11 cellular contexts compared by ENCODE assay signal in the genomic region with DNA sequence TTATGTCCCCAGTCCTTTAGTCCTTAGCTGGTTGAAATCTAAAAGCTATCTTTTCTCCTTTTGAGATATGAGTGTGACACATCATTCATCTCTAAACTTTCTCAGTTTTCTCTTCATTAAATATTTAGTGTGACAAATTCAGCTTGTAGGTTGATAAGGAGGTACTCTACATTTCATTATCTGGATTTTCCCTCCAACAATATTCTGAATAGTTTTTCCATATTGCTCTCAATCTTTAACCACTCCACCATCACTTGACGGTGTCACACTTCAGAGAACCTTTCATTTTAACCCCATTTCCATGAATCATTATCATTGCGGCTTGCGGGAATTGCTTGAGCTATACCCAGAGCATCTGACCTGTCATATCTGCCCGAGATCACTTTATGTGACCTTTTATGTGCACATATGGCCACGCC. TPM values are rescaled to one million over a fixed set of nuclear protein-coding genes. Genes with fewer than 3 reads are reported as not detected.
DNase-seq lines count a peak whose midpoint lies in the region; ATAC-seq, FAIRE-seq and TF ChIP-seq lines count a peak whose summit lies in the region.
"Had no signal": no experiment of that assay in that cellular context is flagged by ENCODE, and none has a peak within 500 bp of the region (broad histone marks: within the 10 kb centered on the region; RNA-seq: fewer than 3 reads in every experiment).

No MANE protein-coding gene starts in this region.

- intact Hi-C loops in K562 (cut with micrococcal nuclease) (no loop called here), stomach (cut with DNase I; ENCODE audit: low total_unique reads) (no loop called here)

- no peak overlapping the region for H3K4me3 ChIP-seq in K562
- no peak overlapping the region for H3K4me3 ChIP-seq in stomach
- H3K4me3 ChIP-seq: thoracic aorta had no signal

- DNase-seq in activated gamma-delta T cell treated with anti-CD3 and anti-CD28 coated beads, Interleukin-2, amount 50 U/mL, for 16 hours (ENCODE audit: low read depth) = peak; percentile 14
- DNase-seq in activated gamma-delta T cell (lab: John Stamatoyannopoulos, UW) (no peak), K562 (ENCODE audit: extremely low read depth in 1 of 4, low spot score in 3 of 4) (peak in 1 of 4 experiments; percentile 20), stomach (no peak), AML-193 (lab: John Stamatoyannopoulos, UW) (no peak), progenitor cell of endocrine pancreas (ENCODE audit: low spot score, unreplicated experiment) (no peak), globus pallidus (ENCODE audit: low spot score) (no peak)
- DNase-seq: SHP77 had no signal

- in situ Hi-C loops in K562 (cut with MboI) = loop anchor here (25.0 kb wide), 1 partner anchor 1773 kb away; no protein-coding TSS in a partner anchor

- no peaks in the 10 kb centered on the region for H3K79me2 ChIP-seq in K562 (ENCODE audit: control insufficient read depth, insufficient read depth, low read length)

- H2AFZ ChIP-seq in K562 (ENCODE audit: low read depth, low read length) = no peak overlapping the region

- no peak overlapping the region for H3K27ac Mint-ChIP-seq in progenitor cell of endocrine pancreas

- H4K20me1 ChIP-seq in K562 (replicated peaks; ENCODE audit: control insufficient read depth, insufficient read depth, low read length) = no peaks in the 10 kb centered on the region

- TF ChIP-seq CTCF in K562 (IDR thresholded peaks at IDR 0.05 in 2 of 3, conservative IDR thresholded peaks at IDR 0.05 in 1 of 3; ENCODE audit: insufficient read depth in 2 of 3, low read depth in 1 of 3, low read length in 3 of 3) = no peak
- no peak for TF ChIP-seq CTCF in stomach (IDR thresholded peaks at IDR 0.05)
- TF ChIP-seq CTCF in progenitor cell of endocrine pancreas (IDR thresholded peaks at IDR 0.05; ENCODE audit: unreplicated experiment) = no peak

- no peaks in the 10 kb centered on the region for H3K36me3 Mint-ChIP-seq in progenitor cell of endocrine pancreas (ENCODE audit: insufficient read depth)

- H3K9me1 ChIP-seq in K562 (ENCODE audit: control insufficient read depth, insufficient read depth, low read length) = no peaks in the 10 kb centered on the region

- BruUV-seq in K562 (replicated peaks; lab: Mats Ljungman, UMichigan) = no TSS peak

- H3K4me1 Mint-ChIP-seq in progenitor cell of endocrine pancreas (ENCODE audit: low read depth) = no peaks in the 10 kb centered on the region

- TF ChIP-seq POLR2A in K562 (conservative IDR thresholded peaks at IDR 0.05) (no peak), stomach (IDR thresholded peaks at IDR 0.05) (no peak)

- TF ChIP-seq EP300 in K562 (IDR thresholded peaks at IDR 0.05; ENCODE audit: low read length) (no peak), stomach (IDR thresholded peaks at IDR 0.05) (no peak)

- H3K27me3 Mint-ChIP-seq in progenitor cell of endocrine pancreas = no peaks in the 10 kb centered on the region

- CTCF ChIA-PET in K562 (lab: Yijun Ruan, JAX; ENCODE audit: low intra/inter-chr PET ratio) = no interaction called here

- TF ChIP-seq RAD21 in K562 (CRISPR knock-in tag; conservative IDR thresholded peaks at IDR 0.05 in 1 of 2, IDR thresholded peaks at IDR 0.05 in 1 of 2) = no peak

- H3K9me3 ChIP-seq in K562 (replicated peaks; ENCODE audit: control insufficient read depth, insufficient read depth, low read depth, low read length) (no peaks in the 10 kb centered on the region), stomach (no peaks in the 10 kb centered on the region)
- H3K9me3 ChIP-seq: thoracic aorta had no signal

- H3K4me1 ChIP-seq in K562 (replicated peaks in 1 of 2; ENCODE audit: control insufficient read depth in 2 of 2, insufficient read depth in 2 of 2, low read length in 2 of 2) = peaks cover 0 to 22% of the 10 kb centered on the region in 2 experiments; a peak in 2 of 5 replicates
- peaks cover 0 to 6% (median 0%) of the 10 kb centered on the region in 4 donors for H3K4me1 ChIP-seq in stomach

- 0% methylated on average over 5 of the region's 5 CpGs for WGBS in K562 (ENCODE audit: insufficient coverage, low coverage, missing lambda C conversion rate)
- 60 to 76% (median 69%) methylated on average over 5 of the region's 5 CpGs for WGBS in stomach, 5 donors

- H3K27ac ChIP-seq in K562 (ENCODE audit: extremely low read depth, low read depth, low read length) (peak overlapping the region; percentile 24; the same call in 1 of the 3 replicates), stomach (peak overlapping the region in 3 of 5 donors; percentile 28 to 66 (median 33))

- no peak overlapping the region for H3K4me2 ChIP-seq in K562 (ENCODE audit: insufficient read depth, low read length)

- H3K27me3 ChIP-seq in K562 (ENCODE audit: control insufficient read depth in 2 of 2, insufficient read depth in 2 of 2, low read length in 2 of 2) (no peaks in the 10 kb centered on the region), stomach (no peaks in the 10 kb centered on the region)

- H3K4me3 Mint-ChIP-seq in progenitor cell of endocrine pancreas (ENCODE audit: low read depth) = no peak overlapping the region

- H3K36me3 ChIP-seq in K562 (ENCODE audit: control insufficient read depth, insufficient read depth, low read length) (no peaks in the 10 kb centered on the region), stomach (no peaks in the 10 kb centered on the region)
- H3K36me3 ChIP-seq: thoracic aorta had no signal

- no peak overlapping the region for H3K9ac ChIP-seq in K562 (ENCODE audit: insufficient read depth in 1 of 2, low read depth in 2 of 2, low read length in 2 of 2)

- POLR2A ChIA-PET in K562 (lab: Yijun Ruan, JAX) = interaction anchor here (0.9 kb wide), 1 partner anchor 16 kb away, joined by 3 read pairs; the partner anchor contains the start of gene ATP8B4

- ATAC-seq in HG03521 (IDR thresholded peaks at IDR 0.05; ENCODE audit: unreplicated experiment) = peak; percentile 52
- no peak for ATAC-seq in K562

- peaks cover 3% of the 10 kb centered on the region for H3K9me3 Mint-ChIP-seq in progenitor cell of endocrine pancreas (ENCODE audit: low read depth)

- no peak for FAIRE-seq in K562 (lab: Jason Lieb, UNC)

TF ChIP-seq in K562, 482 proteins besides CTCF, POLR2A, EP300 and RAD21 (continues in another document):
- TF ChIP-seq KAT7 (CRISPR knock-in tag; IDR thresholded peaks at IDR 0.05; ENCODE audit: borderline replicate concordance) = no peak

RNA-seq across cellular contexts. Expression of gene ATP8B4, which starts 16.1 kb away (rescaled TPM):
- 0.25 and 0.76 TPM in 2 replicates for total RNA-seq in K562 (2011; cell fraction: chromatin; rRNA removed; ENCODE audit: low replicate concordance)
- total RNA-seq in K562 (2011; cell fraction: nucleolus; rRNA removed) = 0.33 TPM in 1 of 2 replicates, not detected in the other
- 0.15 and 0.92 TPM in 2 replicates for total RNA-seq in K562 (2011; cell fraction: nucleoplasm; rRNA removed)
- total RNA-seq in K562 (2014; rRNA removed) = 0.54 and 0.65 TPM in 2 replicates
- 0.44 and 0.99 TPM in 2 replicates for total RNA-seq in K562 (2014; rRNA removed; fragmentation: Illumina TruSeq; extraction: Trizol)
- total RNA-seq in K562 (2015; rRNA removed; fragmentation: Illumina TruSeq; extraction: Trizol) = 1.6 and 2.5 TPM in 2 replicates
- total RNA-seq in K562 (2021) = 0.51 and 0.69 TPM in 2 replicates
- 0.15 and 0.18 TPM in 2 replicates for polyA plus RNA-seq in K562 (2011; rRNA removed)
- polyA plus RNA-seq in K562 (2011; cell fraction: cytosol; rRNA removed) = 0.03 TPM in 1 of 2 replicates, not detected in the other
- polyA plus RNA-seq in K562 (2011; cell fraction: nucleus; rRNA removed) = 0.27 and 0.41 TPM in 2 replicates
- polyA plus RNA-seq in K562 (2012) = 0.49 and 1.9 TPM in 2 replicates
- polyA plus RNA-seq in K562 (2014; fragmentation: Illumina TruSeq; extraction: Trizol) = 0.15 and 0.40 TPM in 2 replicates
- under 1 TPM; 0.14 to 0.15 TPM for polyA plus RNA-seq in K562 (2014; fragmentation: Nextera tagmentation; extraction: Ambion mirVana)
- polyA plus RNA-seq in K562 (2014; rRNA removed) = 0.48 and 0.88 TPM in 2 replicates
- polyA minus RNA-seq in K562 (2011; rRNA and poly(A)+ RNA removed) = 0.24 and 0.42 TPM in 2 replicates
- not detected in 2 replicates for polyA minus RNA-seq in K562 (2011; cell fraction: cytosol; rRNA and poly(A)+ RNA removed)
- polyA minus RNA-seq in K562 (2011; cell fraction: nucleus; rRNA and poly(A)+ RNA removed) = 0.81 and 0.89 TPM in 2 replicates
- 10 to 100 TPM in 1 of 5 donors, 1 to 10 TPM in 3, under 1 TPM in 1; under 0.01 to 14.3 (median 3.5) TPM for total RNA-seq in stomach
- polyA plus RNA-seq in stomach = 1 to 10 TPM in 2 of 3 donors, under 1 TPM in 1; 0.95 to 1.7 (median 1.6) TPM
- 0.95 and 0.98 TPM in 2 replicates for total RNA-seq in progenitor cell of endocrine pancreas
- total RNA-seq: glomerular endothelial cell had no signal

RNA-seq across cellular contexts. Expression of gene SLC27A2, which starts 46.9 kb away (rescaled TPM):
- 18.7 and 19.9 TPM in 2 replicates for total RNA-seq in K562 (2011; cell fraction: chromatin; rRNA removed; ENCODE audit: low replicate concordance)
- 25.3 and 28.2 TPM in 2 replicates for total RNA-seq in K562 (2011; cell fraction: nucleolus; rRNA removed)
- total RNA-seq in K562 (2011; cell fraction: nucleoplasm; rRNA removed) = 18.4 and 21.5 TPM in 2 replicates
- total RNA-seq in K562 (2014; rRNA removed) = 28.0 and 29.3 TPM in 2 replicates
- total RNA-seq in K562 (2014; rRNA removed; fragmentation: Illumina TruSeq; extraction: Trizol) = 22.7 and 25.0 TPM in 2 replicates
- total RNA-seq in K562 (2015; rRNA removed; fragmentation: Illumina TruSeq; extraction: Trizol) = 33.1 and 38.0 TPM in 2 replicates
- 20.9 and 24.4 TPM in 2 replicates for total RNA-seq in K562 (2021)
- 17.5 and 17.8 TPM in 2 replicates for polyA plus RNA-seq in K562 (2011; rRNA removed)
- 12.9 and 18.4 TPM in 2 replicates for polyA plus RNA-seq in K562 (2011; cell fraction: cytosol; rRNA removed)
- 8.3 and 8.7 TPM in 2 replicates for polyA plus RNA-seq in K562 (2011; cell fraction: nucleus; rRNA removed)
- polyA plus RNA-seq in K562 (2012) = 20.3 and 44.3 TPM in 2 replicates
- 18.8 and 24.2 TPM in 2 replicates for polyA plus RNA-seq in K562 (2014; fragmentation: Illumina TruSeq; extraction: Trizol)
- polyA plus RNA-seq in K562 (2014; fragmentation: Nextera tagmentation; extraction: Ambion mirVana) = 1 to 10 TPM; 4.9 to 6.8 TPM
- 16.6 and 27.7 TPM in 2 replicates for polyA plus RNA-seq in K562 (2014; rRNA removed)
- 27.3 and 31.1 TPM in 2 replicates for polyA minus RNA-seq in K562 (2011; rRNA and poly(A)+ RNA removed)
- 15.9 and 19.0 TPM in 2 replicates for polyA minus RNA-seq in K562 (2011; cell fraction: cytosol; rRNA and poly(A)+ RNA removed)
- 11.8 and 13.1 TPM in 2 replicates for polyA minus RNA-seq in K562 (2011; cell fraction: nucleus; rRNA and poly(A)+ RNA removed)
- 10 to 100 TPM in 2 of 5 donors, 1 to 10 TPM in 1, not detected in 2; 2.9 to 53.6 (median 47.4) TPM for total RNA-seq in stomach
- polyA plus RNA-seq in stomach = 1 to 10 TPM in 1 of 3 donors, under 1 TPM in 2; 0.61 to 1.6 (median 0.68) TPM
- 10.3 and 10.6 TPM in 2 replicates for total RNA-seq in progenitor cell of endocrine pancreas
